In the genomic region with DNA sequence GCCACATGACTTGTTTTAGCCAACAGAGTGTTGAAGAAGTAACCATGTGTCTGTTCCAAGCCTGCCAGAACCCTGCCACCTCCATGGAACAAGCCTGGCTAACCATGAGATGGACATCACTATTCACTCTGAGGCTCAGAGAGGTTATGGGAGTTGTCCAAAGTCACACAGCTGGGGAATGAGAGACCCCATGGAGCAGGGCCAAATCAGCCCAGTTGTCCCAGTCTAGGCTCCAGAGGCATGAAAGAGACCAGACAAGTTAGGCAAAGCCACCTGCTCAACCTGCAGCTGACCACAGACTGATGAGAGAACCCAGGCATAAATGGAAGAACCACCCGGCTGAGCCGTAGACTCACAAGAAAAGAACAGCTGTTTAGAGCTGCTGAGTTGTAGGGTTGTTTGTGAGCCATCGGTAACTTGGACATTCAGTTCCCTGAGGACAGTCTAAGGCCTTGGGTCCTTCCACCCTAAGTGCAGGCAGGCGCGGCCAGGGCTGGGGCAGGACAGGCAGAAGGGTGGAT, we compare ENCODE assay signal across 25 cellular contexts.
DNase-seq lines count a peak whose midpoint lies in the region; ATAC-seq, FAIRE-seq and TF ChIP-seq lines count a peak whose summit lies in the region.
"Had no signal": no experiment of that assay in that cellular context is flagged by ENCODE, and none has a peak within 500 bp of the region (broad histone marks: within the 10 kb centered on the region; RNA-seq: fewer than 3 reads in every experiment).

No MANE protein-coding gene starts in this region.

- no peak overlapping the region for H3K4me3 Mint-ChIP-seq in glutamatergic neuron (ENCODE audit: unreplicated experiment)
- H3K4me3 Mint-ChIP-seq: CD4-positive, alpha-beta T cell; IgD-negative memory B cell had no signal

- H3K36me3 Mint-ChIP-seq in glutamatergic neuron (ENCODE audit: unreplicated experiment) = peaks cover 6% of the 10 kb centered on the region
- H3K36me3 Mint-ChIP-seq: IgD-negative memory B cell had no signal

- H3K27me3 ChIP-seq in SK-N-SH (ENCODE audit: insufficient read depth) (no peaks in the 10 kb centered on the region; the same call in 1 of the 2 replicates), HepG2 (ENCODE audit: control insufficient read depth in 1 of 2, insufficient read depth in 2 of 2, low read length in 2 of 2) (peaks cover 0 to 29% of the 10 kb centered on the region in 2 experiments; a peak in 3 of 5 replicates), right lobe of liver (no peaks in the 10 kb centered on the region), smooth muscle cell (ENCODE audit: low read depth) (no peaks in the 10 kb centered on the region)
- H3K27me3 ChIP-seq: BLaER1, MG63 had no signal

- H3K9me3 ChIP-seq in SK-N-SH = no peaks in the 10 kb centered on the region
- H3K9me3 ChIP-seq in HepG2 (ENCODE audit: low read length) = no peaks in the 10 kb centered on the region
- no peaks in the 10 kb centered on the region for H3K9me3 ChIP-seq in right lobe of liver
- no peaks in the 10 kb centered on the region for H3K9me3 ChIP-seq in smooth muscle cell (replicated peaks; ENCODE audit: low read depth)
- H3K9me3 ChIP-seq: BLaER1, Caco-2, HAP-1, MG63 had no signal

- ATAC-seq in SK-N-SH treated with all-trans-retinoic acid at 6 μM for 48 hours (no peak), HepG2 (no peak), right lobe of liver (no peak)
- ATAC-seq: GM12878 had no signal

- DNase-seq in SK-N-SH = no peak
- DNase-seq in HepG2 (ENCODE audit: low spot score) = no peak
- no peak for DNase-seq in right lobe of liver
- no peak for DNase-seq in glutamatergic neuron
- no peak for DNase-seq in smooth muscle cell (lab: John Stamatoyannopoulos, UW; ENCODE audit: unreplicated experiment)
- DNase-seq in NCI-H187 treated with DMSO at 0.1 percent for 48 hours (lab: John Stamatoyannopoulos, UW) = no peak
- no peak for DNase-seq in NCI-H2081 treated with DMSO at 0.1 percent for 48 hours (lab: John Stamatoyannopoulos, UW)
- DNase-seq: Caco-2; CD4-positive, alpha-beta T cell; DND-41; Karpas-422; NCI-H1048; NCI-H1417 treated with DMSO at 0.1 percent for 48 hours; NCI-H1930; NCI-H2227 treated with DMSO at 0.1 percent for 48 hours; NCI-H510A treated with DMSO at 0.1 percent for 48 hours; NCI-H748 treated with DMSO at 0.1 percent for 48 hours had no signal

- no peak overlapping the region for H2AFZ ChIP-seq in SK-N-SH (ENCODE audit: low read depth)
- H2AFZ ChIP-seq in HepG2 (ENCODE audit: low read length) = no peak overlapping the region
- H2AFZ ChIP-seq in smooth muscle cell (ENCODE audit: low read depth) = no peak overlapping the region

- TF ChIP-seq CTCF in SK-N-SH (IDR thresholded peaks at IDR 0.05) = no peak
- no peak for TF ChIP-seq CTCF in HepG2 (CRISPR knock-in tag; IDR thresholded peaks at IDR 0.05)
- TF ChIP-seq CTCF in right lobe of liver (IDR thresholded peaks at IDR 0.05) = no peak
- TF ChIP-seq CTCF in glutamatergic neuron (IDR thresholded peaks at IDR 0.05; ENCODE audit: partially characterized antibody, unreplicated experiment) = no peak
- no peak for TF ChIP-seq CTCF in smooth muscle cell (IDR thresholded peaks at IDR 0.05; ENCODE audit: borderline replicate concordance, insufficient read depth, poor library complexity, severe bottlenecking)

- no peaks in the 10 kb centered on the region; the same call in 1 of the 2 replicates for H4K20me1 ChIP-seq in SK-N-SH (ENCODE audit: insufficient read depth)
- H4K20me1 ChIP-seq in HepG2 (ENCODE audit: insufficient read depth, low read length) = no peaks in the 10 kb centered on the region
- no peaks in the 10 kb centered on the region for H4K20me1 ChIP-seq in smooth muscle cell (ENCODE audit: low read depth)
- H4K20me1 ChIP-seq: BLaER1 had no signal

- peaks cover 6% of the 10 kb centered on the region for H3K9me3 Mint-ChIP-seq in glutamatergic neuron (ENCODE audit: unreplicated experiment)

- H3F3A ChIP-seq in SK-N-SH (replicated peaks; ENCODE audit: insufficient read depth) = peaks cover 9% of the 10 kb centered on the region
- peaks cover 4% of the 10 kb centered on the region for H3F3A ChIP-seq in smooth muscle cell (ENCODE audit: low read depth)

- H3K27ac ChIP-seq in SK-N-SH (ENCODE audit: low read depth in 2 of 2, low read length in 1 of 2) (no peak overlapping the region), HepG2 (ENCODE audit: extremely low read length, insufficient read depth, low read length) (no peak overlapping the region), right lobe of liver (no peak overlapping the region), smooth muscle cell (ENCODE audit: low read depth) (peak overlapping the region; percentile 57)
- H3K27ac ChIP-seq: 22Rv1, BLaER1 had no signal

- TF ChIP-seq EP300 in SK-N-SH (IDR thresholded peaks at IDR 0.05; ENCODE audit: borderline replicate concordance in 1 of 2, low read depth in 1 of 2, low read length in 1 of 2) (no peak), HepG2 (IDR thresholded peaks at IDR 0.05; ENCODE audit: low read depth in 2 of 2, low read length in 2 of 2) (no peak), HepG2 (CRISPR knock-in tag; IDR thresholded peaks at IDR 0.05; ENCODE audit: borderline replicate concordance) (no peak)

- no peaks in the 10 kb centered on the region for H3K4me1 Mint-ChIP-seq in glutamatergic neuron (ENCODE audit: low read depth, unreplicated experiment)
- H3K4me1 Mint-ChIP-seq: IgD-negative memory B cell had no signal

- TF ChIP-seq RAD21 in SK-N-SH (IDR thresholded peaks at IDR 0.05; ENCODE audit: low read length) = no peak
- TF ChIP-seq RAD21 in HepG2 (CRISPR knock-in tag; IDR thresholded peaks at IDR 0.05) = no peak

- H3K27me3 Mint-ChIP-seq in glutamatergic neuron (ENCODE audit: unreplicated experiment) = peaks cover 9% of the 10 kb centered on the region

- peak overlapping the region; percentile 14 for H3K27ac Mint-ChIP-seq in glutamatergic neuron (ENCODE audit: unreplicated experiment)
- H3K27ac Mint-ChIP-seq: CD4-positive, alpha-beta T cell; IgD-negative memory B cell had no signal

- CTCF ChIA-PET in SK-N-SH (lab: Yijun Ruan, JAX) = interaction anchor here (1.2 to 3.2 kb wide), 5 partner anchors 11 to 264 kb away, joined by 3 to 15 read pairs (median 7); no protein-coding TSS in a partner anchor
- CTCF ChIA-PET in HepG2 (lab: Yijun Ruan, JAX; ENCODE audit: low intra/inter-chr PET ratio, low total read pairs) = no interaction called here

- H3K36me3 ChIP-seq in SK-N-SH (replicated peaks in 1 of 2; ENCODE audit: control insufficient read depth in 1 of 2, insufficient read depth in 2 of 2, low read length in 1 of 2) (no peaks in the 10 kb centered on the region), HepG2 (replicated peaks in 1 of 2; ENCODE audit: control insufficient read depth in 1 of 2, insufficient read depth in 2 of 2, low read length in 2 of 2) (no peaks in the 10 kb centered on the region), right lobe of liver (no peaks in the 10 kb centered on the region), smooth muscle cell (ENCODE audit: low read depth) (no peaks in the 10 kb centered on the region)
- H3K36me3 ChIP-seq: BLaER1, HAP-1, MG63 had no signal

- BruUV-seq in HepG2 (replicated peaks; lab: Mats Ljungman, UMichigan) = no TSS peak

- H3K4me3 ChIP-seq in SK-N-SH (ENCODE audit: low read depth in 2 of 2, low read length in 1 of 2) (no peak overlapping the region), HepG2 (replicated peaks in 1 of 3; ENCODE audit: insufficient read depth in 1 of 3, low read depth in 2 of 3, low read length in 3 of 3) (no peak overlapping the region), right lobe of liver (no peak overlapping the region), smooth muscle cell (no peak overlapping the region)
- H3K4me3 ChIP-seq: BLaER1, GM12878, HAP-1, MG63 had no signal

- H3K4me1 ChIP-seq in SK-N-SH (ENCODE audit: control insufficient read depth in 1 of 2, insufficient read depth in 2 of 2, low read depth in 1 of 2, low read length in 1 of 2) (0 out of 4 replicates have a peak, but pooled peaks cover 0 to 8% of the 10 kb centered on the region in 2 experiments), HepG2 (ENCODE audit: insufficient read depth, low read length) (no peaks in the 10 kb centered on the region), right lobe of liver (no peaks in the 10 kb centered on the region), smooth muscle cell (ENCODE audit: low read depth) (no peaks in the 10 kb centered on the region)
- H3K4me1 ChIP-seq: BLaER1, Caco-2, HAP-1 had no signal

- H3K4me2 ChIP-seq in SK-N-SH = peak overlapping the region; percentile 2; the same call in 1 of the 2 replicates
- no peak overlapping the region for H3K4me2 ChIP-seq in HepG2 (ENCODE audit: low read depth, low read length)
- peak overlapping the region; percentile 19 for H3K4me2 ChIP-seq in smooth muscle cell
- H3K4me2 ChIP-seq: BLaER1 had no signal

- no peak for FAIRE-seq in HepG2 (lab: Jason Lieb, UNC)
- FAIRE-seq: GM12878, HTR-8/SVneo had no signal

- no peak for TF ChIP-seq POLR2A in HepG2 (IDR thresholded peaks at IDR 0.05; ENCODE audit: insufficient read depth in 1 of 2, low read depth in 2 of 2, low read length in 2 of 2)
- TF ChIP-seq POLR2A in right lobe of liver (IDR thresholded peaks at IDR 0.05) = no peak

- POLR2A ChIA-PET in SK-N-SH (lab: Yijun Ruan, JAX) = no interaction called here
- POLR2A ChIA-PET in HepG2 (lab: Yijun Ruan, JAX) = no interaction called here

- intact Hi-C loops in HepG2 (cut with micrococcal nuclease; ENCODE audit: unreplicated experiment) = no loop called here
- intact Hi-C loops in right lobe of liver (cut with DNase I) = no loop called here

- H3K9ac ChIP-seq in SK-N-SH (no peak overlapping the region), HepG2 (ENCODE audit: insufficient read depth, low read depth, low read length) (no peak overlapping the region), smooth muscle cell (ENCODE audit: low read depth) (no peak overlapping the region)
- H3K9ac ChIP-seq: BLaER1 had no signal

- in situ Hi-C loops in HepG2 (cut with HindIII; ENCODE audit: extremely low pct_ligation_motif_present, low pct_unique_long_range_greater_than_20kb) = no loop called here

- no peaks in the 10 kb centered on the region for H3K79me2 ChIP-seq in SK-N-SH (ENCODE audit: insufficient read depth)
- no peaks in the 10 kb centered on the region for H3K79me2 ChIP-seq in HepG2 (ENCODE audit: insufficient read depth, low read length)
- H3K79me2 ChIP-seq in smooth muscle cell (ENCODE audit: low read depth) = no peaks in the 10 kb centered on the region

- 98% methylated on average over 5 of the region's 5 CpGs for WGBS in SK-N-SH (ENCODE audit: low lambda C conversion rate)
- 72% methylated on average over 4 of the region's 5 CpGs for WGBS in HepG2 (ENCODE audit: low lambda C conversion rate)
- WGBS in right lobe of liver (ENCODE audit: insufficient coverage, low coverage, low lambda C conversion rate, missing lambda C conversion rate) = 77% methylated on average over 4 of the region's 5 CpGs
- WGBS in smooth muscle cell (ENCODE audit: low lambda C conversion rate) = over 99% methylated on average over 5 of the region's 5 CpGs

- H3K9me2 ChIP-seq in SK-N-SH = no peaks in the 10 kb centered on the region

TF ChIP-seq in SK-N-SH, 30 proteins besides CTCF, POLR2A, EP300 and RAD21 (continues in another document):
- no peak for TF ChIP-seq POLR2AphosphoS5 (IDR thresholded peaks at IDR 0.05; ENCODE audit: low read depth, low read length)
